1 cellular context compared by ENCODE assay signal in genomic region chr6:36607305-36607704, GRCh38.
A peak's percentile ranks its signal among the peaks of the same experiment; 100 is the strongest.
TF ChIP-seq lines count a peak whose summit lies in the region.

No MANE protein-coding gene starts in this region.

TF ChIP-seq in GM12878, 131 proteins besides CTCF, POLR2A, EP300 and RAD21:
- TF ChIP-seq POLR2AphosphoS5 (IDR thresholded peaks at IDR 0.05; ENCODE audit: low read length), result 0 out of 2 replicates have a peak, but pooled peaks have one; percentile 6
